ENCODE assay signal across 1 cellular context in the genomic region with DNA sequence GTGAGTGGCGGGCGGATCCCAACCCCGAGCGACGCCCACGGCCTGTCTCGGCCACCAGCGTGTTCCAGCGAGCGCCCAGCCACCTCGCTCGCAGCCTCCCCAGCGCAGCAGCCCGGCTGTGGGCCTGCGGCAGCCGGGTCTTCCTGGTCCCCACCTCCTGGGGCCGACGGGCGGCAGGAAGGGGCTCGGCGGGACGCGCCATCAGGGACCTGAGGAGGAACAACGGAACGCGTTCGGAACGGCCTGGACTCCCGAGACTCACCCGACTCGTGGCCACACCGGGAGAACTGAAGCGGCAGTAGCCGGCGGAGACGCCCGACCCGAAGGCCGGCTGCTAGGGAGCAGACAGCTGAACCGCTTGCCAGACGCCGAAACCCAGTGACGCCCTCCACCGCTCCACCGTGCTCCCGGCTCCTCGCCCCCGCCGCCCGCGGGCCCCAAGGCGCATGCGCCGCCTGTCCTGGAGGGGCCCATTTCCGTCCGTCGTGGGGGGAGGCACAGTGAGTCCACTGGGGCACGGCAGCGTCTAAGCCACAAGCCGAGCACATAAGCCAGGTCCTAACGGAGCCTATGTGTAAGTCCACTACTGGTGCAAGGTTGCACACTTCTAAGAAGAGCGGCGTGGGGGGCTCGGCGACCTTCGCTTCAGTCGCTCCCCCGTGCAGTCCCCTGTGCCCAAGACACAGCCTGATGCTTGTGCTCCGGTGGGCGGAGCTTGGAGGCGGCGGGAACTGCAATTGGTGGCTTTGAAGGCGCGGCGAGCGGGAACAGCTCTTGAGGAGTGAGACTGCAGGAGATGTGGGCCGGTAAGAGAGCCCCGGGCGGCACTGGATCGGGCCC.
TF ChIP-seq lines count a peak whose summit lies in the region.

Gene CENPN, plus strand, starts transcription at position 743 of the 840 bp plus-strand sequence. CDS start 4,726 bp downstream, outside the sequence.
Gene CMC2, minus strand, starts transcription at position 414 of the 840 bp plus-strand sequence. CDS start 9,491 bp downstream, outside the sequence.

TF ChIP-seq in HepG2, 621 proteins besides CTCF, POLR2A, EP300 and RAD21 (continued from another document and continues in another):
- peak; percentile 84 for TF ChIP-seq ZFP91 (CRISPR knock-in tag; IDR thresholded peaks at IDR 0.05; ENCODE audit: borderline replicate concordance)
- peak; percentile 37; the same call in 1 of the 2 replicates for TF ChIP-seq ZNF703 (CRISPR knock-in tag; IDR thresholded peaks at IDR 0.05; ENCODE audit: borderline replicate concordance)
- no peak for TF ChIP-seq BRCA1 (CRISPR knock-in tag; IDR thresholded peaks at IDR 0.05)
- TF ChIP-seq ZBTB7A (CRISPR knock-in tag; IDR thresholded peaks at IDR 0.05), result peak; percentile 54; the same call in 1 of the 2 replicates
- peak; percentile 45 for TF ChIP-seq ZBTB44 (CRISPR knock-in tag; IDR thresholded peaks at IDR 0.05)
- peak; percentile 100 for TF ChIP-seq FOXK2 (IDR thresholded peaks at IDR 0.05)
- peak; percentile 98 for TF ChIP-seq ZNF501 (CRISPR knock-in tag; IDR thresholded peaks at IDR 0.05)
- TF ChIP-seq ZNF614 (CRISPR knock-in tag; IDR thresholded peaks at IDR 0.05; ENCODE audit: borderline replicate concordance), result no peak
- peak; percentile 45; the same call in 1 of the 2 replicates for TF ChIP-seq ZNF33B (CRISPR knock-in tag; IDR thresholded peaks at IDR 0.05)
- peak; percentile 58; the same call in 1 of the 2 replicates for TF ChIP-seq ESRRA (CRISPR knock-in tag; IDR thresholded peaks at IDR 0.05; ENCODE audit: low read depth)
- peak; percentile 59 for TF ChIP-seq ZFX (CRISPR knock-in tag; IDR thresholded peaks at IDR 0.05; ENCODE audit: low read depth)
- TF ChIP-seq ZFP36L1 (CRISPR knock-in tag; IDR thresholded peaks at IDR 0.05), result peak; percentile 90
- TF ChIP-seq ZBED4 (CRISPR knock-in tag; IDR thresholded peaks at IDR 0.05; ENCODE audit: borderline replicate concordance), result peak; percentile 47; the same call in 1 of the 2 replicates
- TF ChIP-seq E2F1 (CRISPR knock-in tag; IDR thresholded peaks at IDR 0.05), result peak; percentile 99
- TF ChIP-seq, protein P1, sequence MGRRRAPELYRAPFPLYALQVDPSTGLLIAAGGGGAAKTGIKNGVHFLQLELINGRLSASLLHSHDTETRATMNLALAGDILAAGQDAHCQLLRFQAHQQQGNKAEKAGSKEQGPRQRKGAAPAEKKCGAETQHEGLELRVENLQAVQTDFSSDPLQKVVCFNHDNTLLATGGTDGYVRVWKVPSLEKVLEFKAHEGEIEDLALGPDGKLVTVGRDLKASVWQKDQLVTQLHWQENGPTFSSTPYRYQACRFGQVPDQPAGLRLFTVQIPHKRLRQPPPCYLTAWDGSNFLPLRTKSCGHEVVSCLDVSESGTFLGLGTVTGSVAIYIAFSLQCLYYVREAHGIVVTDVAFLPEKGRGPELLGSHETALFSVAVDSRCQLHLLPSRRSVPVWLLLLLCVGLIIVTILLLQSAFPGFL (CRISPR knock-in tag; IDR thresholded peaks at IDR 0.05), result 0 out of 2 replicates have a peak, but pooled peaks have one; percentile 67
- TF ChIP-seq PHF21A (CRISPR knock-in tag; IDR thresholded peaks at IDR 0.05), result peak; percentile 77
- peak; percentile 67 for TF ChIP-seq PATZ1 (CRISPR knock-in tag; IDR thresholded peaks at IDR 0.05)
- TF ChIP-seq E2F2 (CRISPR knock-in tag; IDR thresholded peaks at IDR 0.05; ENCODE audit: borderline replicate concordance), result peak; percentile 63
- no peak; the same call in 1 of the 2 replicates for TF ChIP-seq SATB2 (CRISPR knock-in tag; IDR thresholded peaks at IDR 0.05)
- peak; percentile 87 for TF ChIP-seq YEATS4 (CRISPR knock-in tag; IDR thresholded peaks at IDR 0.05; ENCODE audit: borderline replicate concordance)
- TF ChIP-seq, protein P2, sequence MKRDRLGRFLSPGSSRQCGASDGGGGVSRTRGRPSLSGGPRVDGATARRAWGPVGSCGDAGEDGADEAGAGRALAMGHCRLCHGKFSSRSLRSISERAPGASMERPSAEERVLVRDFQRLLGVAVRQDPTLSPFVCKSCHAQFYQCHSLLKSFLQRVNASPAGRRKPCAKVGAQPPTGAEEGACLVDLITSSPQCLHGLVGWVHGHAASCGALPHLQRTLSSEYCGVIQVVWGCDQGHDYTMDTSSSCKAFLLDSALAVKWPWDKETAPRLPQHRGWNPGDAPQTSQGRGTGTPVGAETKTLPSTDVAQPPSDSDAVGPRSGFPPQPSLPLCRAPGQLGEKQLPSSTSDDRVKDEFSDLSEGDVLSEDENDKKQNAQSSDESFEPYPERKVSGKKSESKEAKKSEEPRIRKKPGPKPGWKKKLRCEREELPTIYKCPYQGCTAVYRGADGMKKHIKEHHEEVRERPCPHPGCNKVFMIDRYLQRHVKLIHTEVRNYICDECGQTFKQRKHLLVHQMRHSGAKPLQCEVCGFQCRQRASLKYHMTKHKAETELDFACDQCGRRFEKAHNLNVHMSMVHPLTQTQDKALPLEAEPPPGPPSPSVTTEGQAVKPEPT (CRISPR knock-in tag; IDR thresholded peaks at IDR 0.05; ENCODE audit: low read depth), result no peak
- peak; percentile 15 for TF ChIP-seq TEAD3 (CRISPR knock-in tag; optimal IDR thresholded peaks at IDR 0.05; ENCODE audit: borderline replicate concordance)
- TF ChIP-seq, protein P3, sequence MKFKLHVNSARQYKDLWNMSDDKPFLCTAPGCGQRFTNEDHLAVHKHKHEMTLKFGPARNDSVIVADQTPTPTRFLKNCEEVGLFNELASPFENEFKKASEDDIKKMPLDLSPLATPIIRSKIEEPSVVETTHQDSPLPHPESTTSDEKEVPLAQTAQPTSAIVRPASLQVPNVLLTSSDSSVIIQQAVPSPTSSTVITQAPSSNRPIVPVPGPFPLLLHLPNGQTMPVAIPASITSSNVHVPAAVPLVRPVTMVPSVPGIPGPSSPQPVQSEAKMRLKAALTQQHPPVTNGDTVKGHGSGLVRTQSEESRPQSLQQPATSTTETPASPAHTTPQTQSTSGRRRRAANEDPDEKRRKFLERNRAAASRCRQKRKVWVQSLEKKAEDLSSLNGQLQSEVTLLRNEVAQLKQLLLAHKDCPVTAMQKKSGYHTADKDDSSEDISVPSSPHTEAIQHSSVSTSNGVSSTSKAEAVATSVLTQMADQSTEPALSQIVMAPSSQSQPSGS (CRISPR knock-in tag; IDR thresholded peaks at IDR 0.05), result no peak
- no peak for TF ChIP-seq SOX13 (IDR thresholded peaks at IDR 0.05)
- TF ChIP-seq SOX13 (CRISPR knock-in tag; conservative IDR thresholded peaks at IDR 0.05 in 1 of 2, IDR thresholded peaks at IDR 0.05 in 1 of 2), result peak in 1 of 2 experiments; percentile 29; a peak in 1 of 4 replicates
- no peak for TF ChIP-seq SRF (IDR thresholded peaks at IDR 0.05; ENCODE audit: low read depth, low read length)
- peak; percentile 96 for TF ChIP-seq SAFB2 (CRISPR knock-in tag; IDR thresholded peaks at IDR 0.05; ENCODE audit: borderline replicate concordance, low read depth)
- no peak for TF ChIP-seq XBP1 (CRISPR knock-in tag; IDR thresholded peaks at IDR 0.05)
- no peak for TF ChIP-seq ZNF101 (CRISPR knock-in tag; IDR thresholded peaks at IDR 0.05; ENCODE audit: borderline replicate concordance, low read depth)
- peak; percentile 47; the same call in 1 of the 2 replicates for TF ChIP-seq ZNF138 (CRISPR knock-in tag; IDR thresholded peaks at IDR 0.05; ENCODE audit: low read depth)
- TF ChIP-seq BCL6 (CRISPR knock-in tag; IDR thresholded peaks at IDR 0.05), result peak; percentile 9; the same call in 1 of the 2 replicates
- TF ChIP-seq MTA3 (CRISPR knock-in tag; IDR thresholded peaks at IDR 0.05), result peak; percentile 14; the same call in 1 of the 2 replicates
- peak; percentile 37; the same call in 1 of the 2 replicates for TF ChIP-seq ELF4 (CRISPR knock-in tag; IDR thresholded peaks at IDR 0.05; ENCODE audit: borderline replicate concordance)
- TF ChIP-seq, protein P4, sequence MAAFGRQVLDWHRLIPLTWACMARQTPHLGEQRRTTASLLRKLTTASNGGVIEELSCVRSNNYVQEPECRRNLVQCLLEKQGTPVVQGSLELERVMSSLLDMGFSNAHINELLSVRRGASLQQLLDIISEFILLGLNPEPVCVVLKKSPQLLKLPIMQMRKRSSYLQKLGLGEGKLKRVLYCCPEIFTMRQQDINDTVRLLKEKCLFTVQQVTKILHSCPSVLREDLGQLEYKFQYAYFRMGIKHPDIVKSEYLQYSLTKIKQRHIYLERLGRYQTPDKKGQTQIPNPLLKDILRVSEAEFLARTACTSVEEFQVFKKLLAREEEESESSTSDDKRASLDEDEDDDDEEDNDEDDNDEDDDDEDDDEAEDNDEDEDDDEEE (CRISPR knock-in tag; IDR thresholded peaks at IDR 0.05), result peak; percentile 42
